24 cellular contexts compared by ENCODE assay signal in the genomic region with DNA sequence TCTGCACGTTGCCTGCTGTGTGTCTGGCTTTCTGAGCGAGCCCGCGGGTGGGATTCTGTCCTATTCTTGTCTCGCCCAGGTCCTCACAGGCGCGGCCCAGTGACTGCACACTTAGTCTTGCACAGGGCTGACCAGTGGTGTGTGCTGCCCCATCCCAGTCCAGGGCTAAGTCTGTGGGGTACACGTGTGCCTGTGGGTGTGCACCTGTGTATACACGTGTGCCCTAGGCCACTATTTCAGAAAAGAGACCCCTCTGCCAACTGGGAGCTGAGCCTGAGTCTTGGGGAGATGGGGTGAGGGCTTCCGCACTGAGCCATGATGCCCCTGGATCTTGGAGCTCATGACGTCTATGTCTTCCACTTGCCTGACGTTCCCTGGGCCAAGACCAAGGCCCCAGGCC.
A peak's percentile ranks its signal among the peaks of the same experiment; 100 is the strongest.
DNase-seq lines count a peak whose midpoint lies in the region; FAIRE-seq lines count a peak whose summit lies in the region.
"Had no signal": no experiment of that assay in that cellular context is flagged by ENCODE, and none has a peak within 500 bp of the region (broad histone marks: within the 10 kb centered on the region; RNA-seq: fewer than 3 reads in every experiment).

No MANE protein-coding gene starts in this region.

- peaks cover 2% of the 10 kb centered on the region for H3K4me1 Mint-ChIP-seq in activated CD4-positive, alpha-beta T cell treated with anti-CD3 and anti-CD28 coated beads, Interleukin-2, amount 10 ng/mL, durations not matched to agents 24 days and 14 days

- DNase-seq in NCI-H146 (lab: John Stamatoyannopoulos, UW) (peak; percentile 57), NCI-H146 treated with DMSO at 0.1 percent for 48 hours (lab: John Stamatoyannopoulos, UW; ENCODE audit: unreplicated experiment) (no peak), HTR-8/SVneo (ENCODE audit: insufficient read length, low spot score) (no peak), neuronal stem cell (ENCODE audit: low spot score) (no peak), HPDE6-E6E7 (ENCODE audit: extremely low spot score) (no peak), NCI-H187 (lab: John Stamatoyannopoulos, UW) (no peak)
- no peak for DNase-seq in activated CD4-positive, alpha-beta T cell treated with anti-CD3 and anti-CD28 coated beads, Interleukin-2, amount 10 ng/mL, durations not matched to agents 24 days and 14 days
- DNase-seq: AML-193; Caco-2; Calu3; CD4-positive, alpha-beta T cell; CD8-positive, alpha-beta T cell; DMS79 treated with DMSO at 0.1 percent for 48 hours; GF-D8 had no signal

- no peak overlapping the region for H3K14ac ChIP-seq in neuronal stem cell (ENCODE audit: low read length)

- no peak overlapping the region for H2BK120ac ChIP-seq in neuronal stem cell (ENCODE audit: low read depth, low read length)

- H2AFZ ChIP-seq in neuronal stem cell (ENCODE audit: low read length): no peak overlapping the region

- no peak overlapping the region for H3K4me3 Mint-ChIP-seq in activated CD4-positive, alpha-beta T cell treated with anti-CD3 and anti-CD28 coated beads, Interleukin-2, amount 10 ng/mL, durations not matched to agents 24 days and 14 days
- H3K4me3 Mint-ChIP-seq: B cell; CD4-positive, alpha-beta T cell; CD8-positive, alpha-beta T cell had no signal

- no peaks in the 10 kb centered on the region for H3K79me1 ChIP-seq in neuronal stem cell (ENCODE audit: low read depth, low read length)

- H2BK12ac ChIP-seq in neuronal stem cell (ENCODE audit: low read length): no peak overlapping the region

- no peak overlapping the region for H3K18ac ChIP-seq in neuronal stem cell (ENCODE audit: low read length)

- peak overlapping the region; percentile 42 for H2BK15ac ChIP-seq in neuronal stem cell (ENCODE audit: low read length)

- no CpG with 5 or more reads among the region's 12 CpGs for WGBS in neuronal stem cell (ENCODE audit: extremely low coverage in 2 of 2, insufficient read length in 2 of 2, insufficient replicate concordance in 1 of 2), 2 donors

- H3K4me2 ChIP-seq in neuronal stem cell (ENCODE audit: insufficient read depth, low read length, poor library complexity, severe bottlenecking): no peak overlapping the region
- H3K4me2 ChIP-seq: A549 had no signal

- no peaks in the 10 kb centered on the region for H3K9me3 Mint-ChIP-seq in activated CD4-positive, alpha-beta T cell treated with anti-CD3 and anti-CD28 coated beads, Interleukin-2, amount 10 ng/mL, durations not matched to agents 24 days and 14 days
- H3K9me3 Mint-ChIP-seq: CD4-positive, alpha-beta T cell; CD8-positive, alpha-beta T cell had no signal

- no peaks in the 10 kb centered on the region for H3K9me3 ChIP-seq in neuronal stem cell (replicated peaks in 1 of 2; ENCODE audit: control insufficient read depth in 2 of 2, insufficient read depth in 1 of 2, low read depth in 1 of 2, low read length in 2 of 2)
- H3K9me3 ChIP-seq: A549; BLaER1 treated with 17β-estradiol and CSF1 and Interleukin-3, amounts not matched to agents 10 nM and 100 nM; Caco-2 had no signal

- peaks cover 4 to 16% of the 10 kb centered on the region in 2 donors for H3K4me1 ChIP-seq in neuronal stem cell (ENCODE audit: control insufficient read depth in 2 of 2, insufficient read depth in 1 of 2, low read depth in 1 of 2, low read length in 2 of 2)
- H3K4me1 ChIP-seq: Caco-2 had no signal

- no peaks in the 10 kb centered on the region for H3K36me3 ChIP-seq in neuronal stem cell (replicated peaks in 1 of 2; ENCODE audit: control insufficient read depth in 2 of 2, insufficient read depth in 2 of 2, low read length in 2 of 2)
- H3K36me3 ChIP-seq: BLaER1 treated with 17β-estradiol and CSF1 and Interleukin-3, amounts not matched to agents 10 nM and 100 nM had no signal

- intact Hi-C loops in activated CD4-positive, alpha-beta T cell treated with anti-CD3 and anti-CD28 coated beads, Interleukin-2, amount 10 ng/mL, durations not matched to agents 24 days and 14 days (cut with micrococcal nuclease): no loop called here

- H3K27ac Mint-ChIP-seq in activated CD4-positive, alpha-beta T cell treated with anti-CD3 and anti-CD28 coated beads, Interleukin-2, amount 10 ng/mL, durations not matched to agents 24 days and 14 days: no peak overlapping the region
- H3K27ac Mint-ChIP-seq: B cell; CD4-positive, alpha-beta T cell; CD8-positive, alpha-beta T cell had no signal

- H3K4me3 ChIP-seq in neuronal stem cell (ENCODE audit: low read length in 2 of 2): no peak overlapping the region
- H3K4me3 ChIP-seq: A549; BLaER1 treated with 17β-estradiol and CSF1 and Interleukin-3, amounts not matched to agents 10 nM and 100 nM had no signal

- H3K27me3 Mint-ChIP-seq in activated CD4-positive, alpha-beta T cell treated with anti-CD3 and anti-CD28 coated beads, Interleukin-2, amount 10 ng/mL, durations not matched to agents 24 days and 14 days: peaks cover 3% of the 10 kb centered on the region

- H3K9ac ChIP-seq in neuronal stem cell (ENCODE audit: low read depth, low read length, poor library complexity): no peak overlapping the region
- H3K9ac ChIP-seq: BLaER1 treated with 17β-estradiol and CSF1 and Interleukin-3, amounts not matched to agents 10 nM and 100 nM had no signal

- H3K27ac ChIP-seq in angular gyrus (ENCODE audit: low read depth, low read length) (peak overlapping the region; percentile 35), neuronal stem cell (replicated peaks; ENCODE audit: low read length) (no peak overlapping the region)
- H3K27ac ChIP-seq: 22Rv1; A549; BLaER1 treated with 17β-estradiol and CSF1 and Interleukin-3, amounts not matched to agents 10 nM and 100 nM; C4-2B had no signal

- no peak overlapping the region for H4K91ac ChIP-seq in neuronal stem cell (ENCODE audit: low read depth, low read length, poor library complexity)

- H3K27me3 ChIP-seq in neuronal stem cell (ENCODE audit: control insufficient read depth in 3 of 3, insufficient read depth in 3 of 3, low read depth in 1 of 3, low read length in 3 of 3): peaks cover 0 to 32% (median 0%) of the 10 kb centered on the region in 3 experiments
- H3K27me3 ChIP-seq: BLaER1 treated with 17β-estradiol and CSF1 and Interleukin-3, amounts not matched to agents 10 nM and 100 nM had no signal

- peak; percentile 46 for FAIRE-seq in HTR-8/SVneo (lab: Jason Lieb, UNC)
- FAIRE-seq: A549, D721Med, G401.6, GM12891, GM19239 had no signal

- no peak overlapping the region for H3K4ac ChIP-seq in neuronal stem cell (ENCODE audit: low read length)

- peak overlapping the region; percentile 33 for H2BK5ac ChIP-seq in neuronal stem cell (ENCODE audit: low read length)

- no peaks in the 10 kb centered on the region for H3K36me3 Mint-ChIP-seq in activated CD4-positive, alpha-beta T cell treated with anti-CD3 and anti-CD28 coated beads, Interleukin-2, amount 10 ng/mL, durations not matched to agents 24 days and 14 days (ENCODE audit: low read depth)
- H3K36me3 Mint-ChIP-seq: CD8-positive, alpha-beta T cell had no signal

- no peak overlapping the region for H4K8ac ChIP-seq in neuronal stem cell (ENCODE audit: low read depth, low read length)

- H3K23ac ChIP-seq in neuronal stem cell (ENCODE audit: low read depth, low read length, poor library complexity): no peak overlapping the region

- no peak overlapping the region for H2AK5ac ChIP-seq in neuronal stem cell (ENCODE audit: low read depth, low read length)
